22 cellular contexts compared by ENCODE assay signal in the genomic region with DNA sequence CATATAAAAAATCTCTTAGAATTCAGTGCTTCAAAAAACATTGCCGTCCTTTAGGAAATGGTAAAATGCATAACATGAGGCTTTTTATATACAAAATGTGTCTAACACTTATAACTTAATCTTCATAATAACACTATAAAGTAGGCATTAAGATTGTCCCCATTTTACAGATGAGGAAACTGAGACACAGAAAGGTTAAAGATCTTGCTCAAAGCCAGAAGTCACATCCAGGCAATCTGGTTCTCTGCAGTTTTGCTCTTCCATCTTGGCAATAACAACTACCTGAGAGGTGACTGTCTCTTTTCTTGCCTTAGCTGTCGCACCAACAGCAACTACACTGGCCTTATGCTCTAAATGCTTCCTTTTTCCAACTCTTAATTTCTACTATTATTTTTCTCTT.
"Had no signal": no experiment of that assay in that cellular context is flagged by ENCODE, and none has a peak within 500 bp of the region (broad histone marks: within the 10 kb centered on the region; RNA-seq: fewer than 3 reads in every experiment).

No MANE protein-coding gene starts in this region.

- H3K27me3 Mint-ChIP-seq: dendritic cell treated with granulocyte-macrophage colony-stimulating factor and Interleukin-4, amounts not matched to agents 40 ng/mL and 50 ng/mL, for 4 days; naive thymus-derived CD4-positive, alpha-beta T cell; progenitor cell of endocrine pancreas; stimulated activated naive CD8-positive, alpha-beta T cell treated with anti-CD3 and anti-CD28 coated beads, Interleukin-15, amount 100 ng/mL, for 72 hours had no signal

- ATAC-seq: foreskin keratinocyte; gastroesophageal sphincter; heart left ventricle; left lobe of liver; naive thymus-derived CD4-positive, alpha-beta T cell; stimulated activated naive CD8-positive, alpha-beta T cell treated with anti-CD3 and anti-CD28 coated beads, Interleukin-15, amount 100 ng/mL, for 72 hours; upper lobe of right lung had no signal

- H3K4me1 Mint-ChIP-seq: neural progenitor cell had no signal

- H3K27ac Mint-ChIP-seq: dendritic cell treated with granulocyte-macrophage colony-stimulating factor and Interleukin-4, amounts not matched to agents 40 ng/mL and 50 ng/mL, for 4 days; nephron; neural progenitor cell; progenitor cell of endocrine pancreas had no signal

- DNase-seq: colonic mucosa; effector memory CD4-positive, alpha-beta T cell; foreskin keratinocyte; heart left ventricle; kidney; mesenchymal stem cell; midbrain; naive thymus-derived CD4-positive, alpha-beta T cell; sigmoid colon; spleen; stimulated activated CD4-positive, alpha-beta T cell treated with anti-CD3 and anti-CD28 coated beads, Interleukin-4, amount 100 ng/mL, for 4 hours; stimulated activated naive CD4-positive, alpha-beta T cell; stimulated activated naive CD8-positive, alpha-beta T cell treated with anti-CD3 and anti-CD28 coated beads, Interleukin-15, amount 100 ng/mL, for 72 hours; transverse colon; upper lobe of right lung; uterus had no signal

- H3K9me3 Mint-ChIP-seq: dendritic cell treated with granulocyte-macrophage colony-stimulating factor and Interleukin-4, amounts not matched to agents 40 ng/mL and 50 ng/mL, for 4 days; naive thymus-derived CD4-positive, alpha-beta T cell; nephron; neural progenitor cell; stimulated activated naive CD8-positive, alpha-beta T cell treated with anti-CD3 and anti-CD28 coated beads, Interleukin-15, amount 100 ng/mL, for 72 hours had no signal

- H3K4me3 Mint-ChIP-seq: dendritic cell treated with granulocyte-macrophage colony-stimulating factor and Interleukin-4, amounts not matched to agents 40 ng/mL and 50 ng/mL, for 4 days; naive thymus-derived CD4-positive, alpha-beta T cell; nephron; neural progenitor cell; stimulated activated naive CD8-positive, alpha-beta T cell treated with anti-CD3 and anti-CD28 coated beads, Interleukin-15, amount 100 ng/mL, for 72 hours had no signal
